Comparison of ENCODE assay signal across 1 cellular context in genomic region chr1:183898001-183898396, GRCh38.
TF ChIP-seq lines count a peak whose summit lies in the region.

No MANE protein-coding gene starts in this region.

TF ChIP-seq in WTC11, 78 proteins besides CTCF, POLR2A, EP300 and RAD21 (continued from another document):
- TF ChIP-seq ARID4B (CRISPR knock-in tag; IDR thresholded peaks at IDR 0.05; ENCODE audit: borderline replicate concordance) = no peak
